28 cellular contexts compared by ENCODE assay signal in genomic region chr11:62984451-62984991, GRCh38. TPM values are rescaled to one million over a fixed set of nuclear protein-coding genes. Genes with fewer than 3 reads are reported as not detected.
"Had no signal": no experiment of that assay in that cellular context is flagged by ENCODE, and none has a peak within 500 bp of the region (broad histone marks: within the 10 kb centered on the region; RNA-seq: fewer than 3 reads in every experiment).

A gene with protein sequence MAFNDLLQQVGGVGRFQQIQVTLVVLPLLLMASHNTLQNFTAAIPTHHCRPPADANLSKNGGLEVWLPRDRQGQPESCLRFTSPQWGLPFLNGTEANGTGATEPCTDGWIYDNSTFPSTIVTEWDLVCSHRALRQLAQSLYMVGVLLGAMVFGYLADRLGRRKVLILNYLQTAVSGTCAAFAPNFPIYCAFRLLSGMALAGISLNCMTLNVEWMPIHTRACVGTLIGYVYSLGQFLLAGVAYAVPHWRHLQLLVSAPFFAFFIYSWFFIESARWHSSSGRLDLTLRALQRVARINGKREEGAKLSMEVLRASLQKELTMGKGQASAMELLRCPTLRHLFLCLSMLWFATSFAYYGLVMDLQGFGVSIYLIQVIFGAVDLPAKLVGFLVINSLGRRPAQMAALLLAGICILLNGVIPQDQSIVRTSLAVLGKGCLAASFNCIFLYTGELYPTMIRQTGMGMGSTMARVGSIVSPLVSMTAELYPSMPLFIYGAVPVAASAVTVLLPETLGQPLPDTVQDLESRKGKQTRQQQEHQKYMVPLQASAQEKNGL (minus strand): TSS chr11:62984967. CDS start chr11:62984690, 277 bp downstream.

- H3K9me3 Mint-ChIP-seq: endodermal cell, nephron progenitor cell had no signal

- H3K4me1 Mint-ChIP-seq: endodermal cell, immature natural killer cell had no signal

- H3K9me3 ChIP-seq: body of pancreas, heart left ventricle, left lung, lower lobe of right lung, testis, uterus had no signal

- H3K27me3 ChIP-seq: body of pancreas, heart left ventricle, left lung, testis, uterus had no signal

- H3K27ac Mint-ChIP-seq: endodermal cell, immature natural killer cell, nephron progenitor cell had no signal

- H3K27ac ChIP-seq: body of pancreas, heart left ventricle, left lung, lower lobe of right lung, testis, uterus had no signal

- H3K4me3 Mint-ChIP-seq: endodermal cell, immature natural killer cell, nephron progenitor cell had no signal

- H3K4me1 ChIP-seq: body of pancreas, heart left ventricle, left lung, lower lobe of right lung, testis, uterus had no signal

- ATAC-seq: body of pancreas, esophagus mucosa, left lung, lower lobe of right lung had no signal

- H3K36me3 Mint-ChIP-seq: immature natural killer cell had no signal

- DNase-seq: activated CD4-positive, alpha-beta T cell treated with anti-CD3 and anti-CD28 coated beads for 4 hours; activated CD4-positive, alpha-beta T cell treated with anti-CD3 and anti-CD28 coated beads, Interleukin-2, amount 50 U/mL, for 4 hours; activated CD4-positive, CD25-positive, alpha-beta regulatory T cell; activated gamma-delta T cell; activated naive CD4-positive, alpha-beta T cell treated with anti-CD3 and anti-CD28 coated beads, Interleukin-2, amount 50 U/mL, for 16 hours; aorta; body of pancreas; cortex of kidney; endodermal cell; foreskin fibroblast; heart left ventricle; immature natural killer cell; kidney glomerular epithelial cell; left lung; lower lobe of right lung; mesendoderm; nephron progenitor cell; occipital lobe; right cardiac atrium; stimulated activated CD4-positive, alpha-beta T cell treated with anti-CD3 and anti-CD28 coated beads, Interleukin-2, amount 100 ng/mL, for 48 hours; stimulated activated naive CD4-positive, alpha-beta T cell treated with Interleukin-2 at 50 U/mL for 16 hours; testis; trophoblast cell; uterus had no signal

RNA-seq across cellular contexts. Expression of the gene that starts here (rescaled TPM):
- total RNA-seq: aorta; body of pancreas; endodermal cell; esophagus mucosa; heart left ventricle; left lung; lower lobe of right lung; mucosa of gallbladder; right cardiac atrium; skeletal muscle tissue; T-helper 1 cell treated with Interleukin-12 subunit alpha and Interleukin-12 subunit beta and Interleukin-4 antibody, amounts not matched to agents 30 ng/mL and 1 ng/mL, for 36 hours; testis; uterus had no signal
